ENCODE assay signal across 8 cellular contexts in genomic region chr2:126658910-126659613, GRCh38. TPM values are rescaled to one million over a fixed set of nuclear protein-coding genes. Genes with fewer than 3 reads are reported as not detected.
DNase-seq lines count a peak whose midpoint lies in the region; ATAC-seq, FAIRE-seq and TF ChIP-seq lines count a peak whose summit lies in the region.

No MANE protein-coding gene starts in this region.

- peak overlapping the region; percentile 9; the same call in 1 of the 2 replicates for H2AFZ ChIP-seq in MM.1S (ENCODE audit: low read length)

- H3K9me2 ChIP-seq in MM.1S (replicated peaks; ENCODE audit: insufficient read depth, low read length): no peaks in the 10 kb centered on the region

- FAIRE-seq in frontal cortex (lab: Jason Lieb, UNC): no peak

- peak overlapping the region; percentile 86; the same call in 1 of the 2 replicates for H3K4me3 ChIP-seq in MM.1S (ENCODE audit: low read length)

- H3K79me2 ChIP-seq in MM.1S (ENCODE audit: low read length): peaks cover 78% of the 10 kb centered on the region

- H3K27me3 ChIP-seq in MM.1S (replicated peaks; ENCODE audit: insufficient read depth, low read length): no peaks in the 10 kb centered on the region

- peak overlapping the region; percentile 87 for H3K4me2 ChIP-seq in MM.1S (ENCODE audit: low read depth, low read length)

- H3F3A ChIP-seq in MM.1S (ENCODE audit: insufficient read depth, low read length): peaks cover 41% of the 10 kb centered on the region

- no peaks in the 10 kb centered on the region for H3K9me3 ChIP-seq in MM.1S (replicated peaks; ENCODE audit: insufficient read depth, low read length)

- POLR2A ChIA-PET in GM10248 (lab: Yijun Ruan, JAX): no interaction called here

- H3K4me1 ChIP-seq in MM.1S (ENCODE audit: low read length): peaks cover 35% of the 10 kb centered on the region

- CTCF ChIA-PET in GM10248 (lab: Yijun Ruan, JAX): no interaction called here

- peak overlapping the region; percentile 91 for H3K27ac ChIP-seq in MM.1S (ENCODE audit: low read length)

- ATAC-seq in GM21737 (IDR thresholded peaks at IDR 0.05; ENCODE audit: unreplicated experiment): peak; percentile 44

- H3K9ac ChIP-seq in MM.1S (ENCODE audit: low read length): peak overlapping the region; percentile 94

- H3K36me3 ChIP-seq in MM.1S (replicated peaks; ENCODE audit: insufficient read depth, low read length): no peaks in the 10 kb centered on the region

- no peaks in the 10 kb centered on the region for H4K20me1 ChIP-seq in MM.1S (ENCODE audit: insufficient read depth, low read length)

- DNase-seq in GM10248 (ENCODE audit: extremely low spot score): peak; percentile 63
- peak; percentile 78 for DNase-seq in MM.1S
- peak; percentile 55 for DNase-seq in activated naive CD4-positive, alpha-beta T cell treated with Interleukin-2 at 50 U/mL for 16 hours
- peak; percentile 53 for DNase-seq in iris pigment epithelial cell (ENCODE audit: low read depth)
- peak in 2 of 3 donors; percentile 38 to 64 for DNase-seq in stimulated activated CD4-positive, alpha-beta T cell treated with anti-CD3 and anti-CD28 coated beads, TNF-alpha, amount 100 ng/mL, for 48 hours (ENCODE audit: low read depth in 3 of 3)
- DNase-seq in frontal cortex (ENCODE audit: low spot score in 2 of 2): no peak
- DNase-seq in hypothalamus (lab: John Stamatoyannopoulos, UW): no peak

- TF ChIP-seq CTCF in GM10248 (IDR thresholded peaks at IDR 0.05; ENCODE audit: control extremely low read depth, extremely low read depth, low read depth, missing control alignments) (peak; percentile 8), MM.1S (IDR thresholded peaks at IDR 0.05; ENCODE audit: low read length) (no peak)

RNA-seq across cellular contexts. Expression of gene GYPC, which starts 3.1 kb away (rescaled TPM):
- 19.6 TPM for total RNA-seq in frontal cortex

Comparison
In these comparisons a context has a peak if more than half of its experiments do, and no peak if none do; other contexts are left out.
1. DNase-seq: peak in GM10248 (single experiment), MM.1S (single experiment), activated naive CD4-positive, alpha-beta T cell treated with Interleukin-2 at 50 U/mL for 16 hours (single experiment), iris pigment epithelial cell (single experiment) and stimulated activated CD4-positive, alpha-beta T cell treated with anti-CD3 and anti-CD28 coated beads, TNF-alpha, amount 100 ng/mL, for 48 hours (2 of 3); none in frontal cortex (0 of 2) and hypothalamus (0 of 51).